ENCODE assay signal across 14 cellular contexts in genomic region chr20:48599106-48599747, GRCh38.
"Had no signal": no experiment of that assay in that cellular context is flagged by ENCODE, and none has a peak within 500 bp of the region (broad histone marks: within the 10 kb centered on the region; RNA-seq: fewer than 3 reads in every experiment).

No MANE protein-coding gene starts in this region.

- H3K27ac ChIP-seq: esophagus squamous epithelium, left ventricle myocardium inferior had no signal

- H3K36me3 ChIP-seq: esophagus squamous epithelium, left ventricle myocardium inferior had no signal

- H3K4me3 ChIP-seq: esophagus squamous epithelium, left ventricle myocardium inferior had no signal

- H3K4me1 ChIP-seq: esophagus squamous epithelium, left ventricle myocardium inferior had no signal

- DNase-seq: activated CD4-positive, alpha-beta T cell treated with anti-CD3 and anti-CD28 coated beads for 4 hours; activated CD8-positive, alpha-beta T cell treated with anti-CD3 and anti-CD28 coated beads for 36 hours; activated gamma-delta T cell treated with Interleukin-2 at 50 U/mL for 16 hours; activated naive CD8-positive, alpha-beta T cell treated with anti-CD3 and anti-CD28 coated beads, Interleukin-2, amount 10 ng/mL, durations not matched to agents 7 days and 5 days; activated T-cell treated with anti-CD3 and anti-CD28 coated beads, Interleukin-2, amount 50 U/mL, for 4 hours; cortex of kidney; effector CD4-positive, alpha-beta T cell; esophagus squamous epithelium; left ventricle myocardium inferior; natural killer cell; occipital lobe; stimulated activated CD4-positive, alpha-beta T cell treated with anti-CD3 and anti-CD28 coated beads, Interleukin-1b, Interleukin-23, amount 100 ng/mL, for 48 hours; T-helper 1 cell; T1000 had no signal

- H3K9me3 ChIP-seq: esophagus squamous epithelium had no signal

- ATAC-seq: activated CD8-positive, alpha-beta T cell treated with anti-CD3 and anti-CD28 coated beads for 36 hours; activated T-cell treated with anti-CD3 and anti-CD28 coated beads, Interleukin-2, amount 50 U/mL, for 4 hours; natural killer cell had no signal
